In the genomic region with DNA sequence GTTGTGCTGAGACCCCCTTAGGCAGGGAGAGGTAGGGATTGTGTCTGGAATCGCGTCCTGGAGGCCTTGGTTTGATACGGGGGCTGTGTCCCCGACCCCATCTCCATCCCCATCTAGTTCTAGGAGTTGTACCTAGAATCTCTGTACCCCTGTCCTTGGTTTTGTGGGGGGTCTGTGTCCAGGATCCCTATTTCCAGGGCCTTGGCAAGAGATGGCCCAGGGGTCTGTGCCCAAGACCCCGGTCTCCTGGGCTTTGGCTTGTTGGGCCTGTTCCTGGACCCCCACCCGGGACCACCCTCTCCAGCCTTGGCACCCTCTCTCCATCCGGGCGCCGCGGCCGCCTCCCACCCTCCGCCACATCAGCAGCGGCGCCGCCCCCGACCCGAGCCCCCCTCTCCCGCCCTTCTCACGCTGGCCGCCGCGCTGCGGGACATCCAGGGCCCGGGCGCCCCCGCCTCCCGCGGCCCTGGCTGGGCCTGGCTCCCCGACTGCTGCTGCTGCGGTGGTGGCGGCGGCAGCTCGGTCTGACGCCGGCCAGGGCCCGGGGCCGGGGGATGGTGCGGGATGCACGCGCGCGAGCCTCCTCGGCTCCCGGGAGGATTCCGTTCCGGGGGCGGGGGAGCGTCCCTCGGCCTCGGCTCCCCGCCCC, we compare ENCODE assay signal across 1 cellular context.
TF ChIP-seq lines count a peak whose summit lies in the region.

TSS of gene NUMBL (minus strand) at position 602 of the 649 bp plus-strand sequence. CDS start at position 434, 168 bp downstream.

TF ChIP-seq in IMR-90, 13 proteins besides CTCF, POLR2A, EP300 and RAD21 (continued from another document):
- TF ChIP-seq MXI1 (IDR thresholded peaks at IDR 0.05; ENCODE audit: borderline replicate concordance, low read depth, low read length) = peak; percentile 75; the same call in 1 of the 2 replicates
- 0 out of 2 replicates have a peak, but pooled peaks have one; percentile 40 for TF ChIP-seq BHLHE40 (IDR thresholded peaks at IDR 0.05; ENCODE audit: low read depth, low read length)
- TF ChIP-seq USF2 (IDR thresholded peaks at IDR 0.05; ENCODE audit: low read depth, low read length) = no peak
- peak; percentile 65; the same call in 1 of the 2 replicates for TF ChIP-seq MAZ (IDR thresholded peaks at IDR 0.05; ENCODE audit: borderline replicate concordance, low read depth, low read length)
- TF ChIP-seq NFE2L2 (IDR thresholded peaks at IDR 0.05; ENCODE audit: low read depth, low read length) = no peak
- TF ChIP-seq, protein P1, sequence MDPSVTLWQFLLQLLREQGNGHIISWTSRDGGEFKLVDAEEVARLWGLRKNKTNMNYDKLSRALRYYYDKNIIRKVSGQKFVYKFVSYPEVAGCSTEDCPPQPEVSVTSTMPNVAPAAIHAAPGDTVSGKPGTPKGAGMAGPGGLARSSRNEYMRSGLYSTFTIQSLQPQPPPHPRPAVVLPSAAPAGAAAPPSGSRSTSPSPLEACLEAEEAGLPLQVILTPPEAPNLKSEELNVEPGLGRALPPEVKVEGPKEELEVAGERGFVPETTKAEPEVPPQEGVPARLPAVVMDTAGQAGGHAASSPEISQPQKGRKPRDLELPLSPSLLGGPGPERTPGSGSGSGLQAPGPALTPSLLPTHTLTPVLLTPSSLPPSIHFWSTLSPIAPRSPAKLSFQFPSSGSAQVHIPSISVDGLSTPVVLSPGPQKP (IDR thresholded peaks at IDR 0.05; ENCODE audit: borderline replicate concordance, low read depth, low read length) = no peak
- TF ChIP-seq MAFK (IDR thresholded peaks at IDR 0.05; ENCODE audit: low read depth, low read length) = no peak
- no peak for TF ChIP-seq RFX5 (IDR thresholded peaks at IDR 0.05; ENCODE audit: low read depth, low read length)
- TF ChIP-seq CHD1 (IDR thresholded peaks at IDR 0.05; ENCODE audit: low read depth, low read length) = peak; percentile 36; the same call in 1 of the 2 replicates
- no peak for TF ChIP-seq RCOR1 (IDR thresholded peaks at IDR 0.05; ENCODE audit: insufficient replicate concordance, low read length)
